In the genomic region with DNA sequence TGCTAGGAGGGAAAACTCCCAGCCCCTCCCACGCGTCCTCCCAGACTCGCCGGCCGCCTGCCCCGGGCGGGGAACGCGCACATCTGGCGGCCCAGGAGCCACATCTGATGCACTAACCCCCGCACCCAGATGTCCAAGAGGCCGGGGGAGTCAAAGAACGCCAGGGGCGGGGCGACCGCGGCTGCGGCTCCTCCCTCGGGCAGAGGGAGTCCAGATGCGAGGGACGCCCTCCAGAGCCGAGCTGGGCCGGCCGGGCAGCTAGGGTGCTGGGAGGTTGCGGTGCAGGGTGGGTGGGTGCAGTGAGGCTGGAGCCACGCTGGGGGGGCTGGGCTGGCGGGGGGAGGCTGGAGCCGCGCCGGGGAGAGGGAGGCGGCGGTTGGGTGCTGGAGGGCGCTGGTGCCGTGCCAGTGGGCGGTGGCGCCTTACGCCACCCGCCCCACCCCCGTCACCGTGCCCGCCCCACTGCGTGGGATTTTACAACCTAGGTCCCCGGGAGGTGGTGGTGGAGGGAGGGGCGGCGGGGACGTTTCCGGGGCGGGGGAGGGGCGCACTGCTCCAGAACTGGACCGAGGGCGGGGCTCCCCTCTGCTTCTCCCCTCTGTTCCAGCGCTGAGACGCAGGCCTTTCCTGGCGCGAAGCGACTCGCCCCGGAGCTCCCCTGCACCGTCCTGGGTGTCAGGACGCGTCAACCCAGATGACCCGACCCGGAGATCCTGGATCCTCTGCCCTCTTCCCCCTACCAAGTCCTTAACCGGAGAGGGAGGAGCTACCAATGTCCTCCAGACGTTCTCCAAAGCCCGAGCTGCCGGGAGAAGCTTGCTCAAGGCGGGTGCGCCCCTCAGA, we compare ENCODE assay signal across 8 cellular contexts.
A peak's percentile ranks its signal among the peaks of the same experiment; 100 is the strongest.
DNase-seq lines count a peak whose midpoint lies in the region; ATAC-seq, FAIRE-seq and TF ChIP-seq lines count a peak whose summit lies in the region.

No MANE protein-coding gene starts in this region.

- no peaks in the 10 kb centered on the region for H3K36me3 ChIP-seq in uterus

- H3K27me3 ChIP-seq in right cardiac atrium (ENCODE audit: control insufficient read depth, insufficient read depth): no peaks in the 10 kb centered on the region
- H3K27me3 ChIP-seq in uterus: no peaks in the 10 kb centered on the region

- ATAC-seq in HG02678 (IDR thresholded peaks at IDR 0.05; ENCODE audit: unreplicated experiment) (peak; percentile 65), right cardiac atrium (peak; percentile 84 to 87)

- H3K9me3 Mint-ChIP-seq in T-helper 1 cell treated with Interleukin-12 subunit alpha and Interleukin-12 subunit beta and Interleukin-4 antibody, amounts not matched to agents 30 μg/mL and 1 μg/mL, for 36 hours: no peaks in the 10 kb centered on the region

- H3K4me3 Mint-ChIP-seq in T-helper 1 cell treated with Interleukin-12 subunit alpha and Interleukin-12 subunit beta and Interleukin-4 antibody, amounts not matched to agents 30 μg/mL and 1 μg/mL, for 36 hours: peak overlapping the region; percentile 93

- H3K4me1 ChIP-seq in right cardiac atrium (ENCODE audit: control insufficient read depth, insufficient read depth, low read length) (peaks cover 5% of the 10 kb centered on the region), uterus (no peaks in the 10 kb centered on the region)

- H3K27me3 Mint-ChIP-seq in T-helper 1 cell treated with Interleukin-12 subunit alpha and Interleukin-12 subunit beta and Interleukin-4 antibody, amounts not matched to agents 30 μg/mL and 1 μg/mL, for 36 hours (ENCODE audit: low read depth): peaks cover 8% of the 10 kb centered on the region

- intact Hi-C loops in right cardiac atrium (cut with DNase I) (loop anchor here in 3 of 4 donors (2.0 to 5.0 kb wide), 4 partner anchors 82 to 362 kb away; no protein-coding TSS in a partner anchor), uterus (cut with DNase I; ENCODE audit: low total_unique reads) (loop anchor here (10.0 kb wide), 1 partner anchor 84 kb away; no protein-coding TSS in a partner anchor)

- H3K27ac ChIP-seq in right cardiac atrium (ENCODE audit: low read length): peak overlapping the region; percentile 100
- peak overlapping the region; percentile 89 to 98 for H3K27ac ChIP-seq in uterus

- H3K4me1 Mint-ChIP-seq in T-helper 1 cell treated with Interleukin-12 subunit alpha and Interleukin-12 subunit beta and Interleukin-4 antibody, amounts not matched to agents 30 μg/mL and 1 μg/mL, for 36 hours (ENCODE audit: low read depth): peaks cover 28% of the 10 kb centered on the region

- no peaks in the 10 kb centered on the region for H3K9me3 ChIP-seq in right cardiac atrium (ENCODE audit: control insufficient read depth, low read length)
- no peaks in the 10 kb centered on the region for H3K9me3 ChIP-seq in uterus

- H3K36me3 Mint-ChIP-seq in T-helper 1 cell treated with Interleukin-12 subunit alpha and Interleukin-12 subunit beta and Interleukin-4 antibody, amounts not matched to agents 30 μg/mL and 1 μg/mL, for 36 hours (ENCODE audit: low read depth): no peaks in the 10 kb centered on the region

- peak overlapping the region; percentile 92 for H3K27ac Mint-ChIP-seq in T-helper 1 cell treated with Interleukin-12 subunit alpha and Interleukin-12 subunit beta and Interleukin-4 antibody, amounts not matched to agents 30 μg/mL and 1 μg/mL, for 36 hours

- H3K4me3 ChIP-seq in right cardiac atrium (ENCODE audit: low read length): peak overlapping the region; percentile 46
- peak overlapping the region; percentile 33 to 57 for H3K4me3 ChIP-seq in uterus

- under 1% methylated on average over 69 of the region's 69 CpGs for WGBS in right cardiac atrium

- peak in 1 of 4 experiments; percentile 9 for TF ChIP-seq CTCF in uterus (IDR thresholded peaks at IDR 0.05)

- FAIRE-seq in GM12892 (lab: Jason Lieb, UNC): peak; percentile 33

- TF ChIP-seq POLR2A in GM12892 (IDR thresholded peaks at IDR 0.05; ENCODE audit: low read depth, low read length): peak; percentile 55; the same call in 1 of the 2 replicates
- peak; percentile 13 to 54 for TF ChIP-seq POLR2A in uterus (IDR thresholded peaks at IDR 0.05)

- DNase-seq in GM12892 (ENCODE audit: insufficient read length) (peak; percentile 68), NCI-H1105 (lab: John Stamatoyannopoulos, UW) (peak; percentile 57), amygdala (lab: John Stamatoyannopoulos, UW) (peak in 55 of 56 donors; percentile 50 to 95 (median 83)), right cardiac atrium (peak; percentile 95 to 97 (median 96)), pulmonary artery endothelial cell (ENCODE audit: low read depth, low spot score) (peak; percentile 43), uterus (peak; percentile 96 to 97)

Comparison
In these comparisons a context has a peak if more than half of its experiments do, and no peak if none do; other contexts are left out.
1. Peak in every context shown above with its lines: DNase-seq, ATAC-seq, H3K4me3 ChIP-seq and H3K27ac ChIP-seq.
2. DNase-seq: peak in every context shown above with its lines; median percentile 96 in uterus; 96 in right cardiac atrium; 83 in amygdala; 68 in GM12892; 57 in NCI-H1105; 43 in pulmonary artery endothelial cell.